Comparison of ENCODE assay signal across 19 cellular contexts in the genomic region with DNA sequence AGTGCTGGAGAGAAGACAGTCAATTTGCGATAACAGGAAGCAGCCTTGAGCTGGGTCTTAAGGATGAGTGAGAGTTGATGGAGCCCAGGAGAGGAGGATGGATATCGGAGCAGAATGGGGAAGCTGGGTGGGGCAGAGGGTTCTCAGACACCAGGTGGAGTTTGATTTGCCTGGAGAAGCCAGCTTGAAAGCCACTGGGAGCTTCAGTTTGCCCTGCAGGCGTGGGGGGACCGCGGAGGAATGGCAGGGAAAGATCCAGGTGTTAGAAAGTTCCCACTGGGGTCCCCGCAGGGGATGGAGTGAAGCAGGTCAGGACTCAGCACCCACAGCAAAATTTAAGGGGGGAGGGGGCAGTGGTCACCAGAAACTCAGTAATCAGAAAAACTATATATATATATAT. TPM values are rescaled to one million over a fixed set of nuclear protein-coding genes. Genes with fewer than 3 reads are reported as not detected.
DNase-seq lines count a peak whose midpoint lies in the region; ATAC-seq and TF ChIP-seq lines count a peak whose summit lies in the region.
"Had no signal": no experiment of that assay in that cellular context is flagged by ENCODE, and none has a peak within 500 bp of the region (broad histone marks: within the 10 kb centered on the region; RNA-seq: fewer than 3 reads in every experiment).

No MANE protein-coding gene starts in this region.

- H3K79me2 ChIP-seq in SK-N-SH (ENCODE audit: insufficient read depth) (no peaks in the 10 kb centered on the region), hepatocyte (peaks cover 24% of the 10 kb centered on the region)

- H3K27me3 ChIP-seq in BLaER1 treated with 17β-estradiol and CSF1 and Interleukin-3, amounts not matched to agents 10 nM and 100 nM, result peaks cover 0 to 61% (median 0%) of the 10 kb centered on the region in 11 experiments; a peak in 8 of 22 replicates
- H3K27me3 ChIP-seq in SK-N-SH (ENCODE audit: insufficient read depth) (peaks cover 33% of the 10 kb centered on the region), hepatocyte (no peaks in the 10 kb centered on the region), sigmoid colon (peaks cover 11 to 56% (median 12%) of the 10 kb centered on the region in 3 donors)

- H3K9me2 ChIP-seq in SK-N-SH (no peaks in the 10 kb centered on the region), hepatocyte (replicated peaks; ENCODE audit: insufficient read depth) (no peaks in the 10 kb centered on the region)

- H3K9ac ChIP-seq in BLaER1 treated with 17β-estradiol and CSF1 and Interleukin-3, amounts not matched to agents 10 nM and 100 nM, result 0 out of 22 replicates have a peak overlapping the region, but pooled peaks of 2 of the 11 experiments have one; percentile 42 to 68
- no peak overlapping the region for H3K9ac ChIP-seq in SK-N-SH

- H3K36me3 ChIP-seq in BLaER1 treated with 17β-estradiol and CSF1 and Interleukin-3, amounts not matched to agents 10 nM and 100 nM, result no peaks in the 10 kb centered on the region
- H3K36me3 ChIP-seq in SK-N-SH (replicated peaks in 1 of 2; ENCODE audit: control insufficient read depth in 1 of 2, insufficient read depth in 2 of 2, low read length in 1 of 2), result no peaks in the 10 kb centered on the region
- H3K36me3 ChIP-seq in hepatocyte (replicated peaks; ENCODE audit: insufficient read depth, low read depth), result no peaks in the 10 kb centered on the region
- H3K36me3 ChIP-seq in sigmoid colon, result no peaks in the 10 kb centered on the region
- H3K36me3 ChIP-seq: right lobe of liver had no signal

- H3K4me3 ChIP-seq in BLaER1 treated with 17β-estradiol and CSF1 and Interleukin-3, amounts not matched to agents 10 nM and 100 nM, result no peak overlapping the region
- no peak overlapping the region for H3K4me3 ChIP-seq in SK-N-SH (ENCODE audit: low read depth in 2 of 2, low read length in 1 of 2)
- no peak overlapping the region for H3K4me3 ChIP-seq in hepatocyte
- no peak overlapping the region for H3K4me3 ChIP-seq in sigmoid colon

- DNase-seq in SK-N-SH (no peak), hepatocyte (ENCODE audit: low spot score) (no peak), sigmoid colon (no peak), hepatic stellate cell (ENCODE audit: low spot score) (no peak), caudate nucleus (lab: John Stamatoyannopoulos, UW) (no peak)
- DNase-seq: activated CD4-positive, alpha-beta T cell treated with anti-CD3 and anti-CD28 coated beads for 4 hours; activated T-cell treated with anti-CD3 and anti-CD28 coated beads, Interleukin-2, amount 50 U/mL, for 1 hour; AML-193; dermis blood vessel endothelial cell; DMS53; naive B cell; NCI-H2081 treated with DMSO at 0.1 percent for 48 hours; NCI-H748 treated with DMSO at 0.1 percent for 48 hours; right lobe of liver had no signal

- peaks cover 0 to 8% (median 0%) of the 10 kb centered on the region in 11 experiments; a peak in 4 of 22 replicates for H4K20me1 ChIP-seq in BLaER1 treated with 17β-estradiol and CSF1 and Interleukin-3, amounts not matched to agents 10 nM and 100 nM
- H4K20me1 ChIP-seq in SK-N-SH (ENCODE audit: insufficient read depth) (no peaks in the 10 kb centered on the region), hepatocyte (ENCODE audit: insufficient read depth, poor library complexity, severe bottlenecking) (no peaks in the 10 kb centered on the region)

- H2AFZ ChIP-seq in SK-N-SH (ENCODE audit: low read depth) (no peak overlapping the region), hepatocyte (peak overlapping the region; percentile 7)

- peaks cover 39 to 46% (median 40%) of the 10 kb centered on the region in 10 experiments for H3K4me1 ChIP-seq in BLaER1 treated with 17β-estradiol and CSF1 and Interleukin-3, amounts not matched to agents 10 nM and 100 nM
- no peaks in the 10 kb centered on the region; a peak in 1 of 4 replicates for H3K4me1 ChIP-seq in SK-N-SH (ENCODE audit: control insufficient read depth in 1 of 2, insufficient read depth in 2 of 2, low read depth in 1 of 2, low read length in 1 of 2)
- peaks cover 16% of the 10 kb centered on the region for H3K4me1 ChIP-seq in hepatocyte (ENCODE audit: insufficient read depth)
- peaks cover 0 to 13% (median 9%) of the 10 kb centered on the region in 4 donors for H3K4me1 ChIP-seq in sigmoid colon
- H3K4me1 ChIP-seq: right lobe of liver had no signal

- WGBS in SK-N-SH (ENCODE audit: low lambda C conversion rate), result 11% methylated on average over 6 of the region's 6 CpGs
- WGBS in hepatocyte (ENCODE audit: low lambda C conversion rate, missing lambda C conversion rate), result 54% methylated on average over 6 of the region's 6 CpGs
- WGBS in sigmoid colon, 2 donors, result 43 to 64% methylated on average over 6 of the region's 6 CpGs

- POLR2A ChIA-PET in SK-N-SH (lab: Yijun Ruan, JAX), result no interaction called here

- TF ChIP-seq CTCF in SK-N-SH (IDR thresholded peaks at IDR 0.05), result no peak
- TF ChIP-seq CTCF in hepatocyte (IDR thresholded peaks at IDR 0.05; ENCODE audit: poor library complexity), result no peak
- no peak for TF ChIP-seq CTCF in sigmoid colon (IDR thresholded peaks at IDR 0.05)

- no peak for TF ChIP-seq EP300 in SK-N-SH (IDR thresholded peaks at IDR 0.05; ENCODE audit: borderline replicate concordance in 1 of 2, low read depth in 1 of 2, low read length in 1 of 2)
- TF ChIP-seq EP300 in sigmoid colon (IDR thresholded peaks at IDR 0.05), result no peak

- no peaks in the 10 kb centered on the region for H3K9me3 ChIP-seq in BLaER1 treated with 17β-estradiol and CSF1 and Interleukin-3, amounts not matched to agents 10 nM and 100 nM (replicated peaks in 1 of 11)
- H3K9me3 ChIP-seq in SK-N-SH, result no peaks in the 10 kb centered on the region
- no peaks in the 10 kb centered on the region for H3K9me3 ChIP-seq in hepatocyte (ENCODE audit: low read depth)
- no peaks in the 10 kb centered on the region for H3K9me3 ChIP-seq in sigmoid colon
- H3K9me3 ChIP-seq: right lobe of liver had no signal

- TF ChIP-seq RAD21 in SK-N-SH (IDR thresholded peaks at IDR 0.05; ENCODE audit: low read length), result no peak

- H3K27ac ChIP-seq in BLaER1 treated with 17β-estradiol and CSF1 and Interleukin-3, amounts not matched to agents 10 nM and 100 nM, result peak overlapping the region in 1 of 11 experiments; percentile 55; a peak in 3 of 22 replicates
- H3K27ac ChIP-seq in SK-N-SH (ENCODE audit: low read depth in 2 of 2, low read length in 1 of 2), result no peak overlapping the region
- H3K27ac ChIP-seq in hepatocyte, result peak overlapping the region; percentile 98
- H3K27ac ChIP-seq in sigmoid colon, result peak overlapping the region; percentile 68 to 77 (median 72)
- no peak overlapping the region for H3K27ac ChIP-seq in caudate nucleus (ENCODE audit: low read depth, low read length)

- peaks cover 17% of the 10 kb centered on the region for H3F3A ChIP-seq in SK-N-SH (replicated peaks; ENCODE audit: insufficient read depth)

- intact Hi-C loops in sigmoid colon (cut with DNase I), result no loop called here

- ATAC-seq in GM21528 (IDR thresholded peaks at IDR 0.05; ENCODE audit: low FRiP score, unreplicated experiment), result no peak
- ATAC-seq in HG02973 (IDR thresholded peaks at IDR 0.05; ENCODE audit: unreplicated experiment), result no peak

- CTCF ChIA-PET in SK-N-SH (lab: Yijun Ruan, JAX), result no interaction called here

- TF ChIP-seq POLR2A in sigmoid colon (IDR thresholded peaks at IDR 0.05), result no peak

- peak overlapping the region in 10 of 11 experiments; percentile 65 to 95 (median 87); a peak in 18 of 22 replicates for H3K4me2 ChIP-seq in BLaER1 treated with 17β-estradiol and CSF1 and Interleukin-3, amounts not matched to agents 10 nM and 100 nM
- peak overlapping the region; percentile 87; the same call in 1 of the 2 replicates for H3K4me2 ChIP-seq in SK-N-SH
- peak overlapping the region; percentile 65 for H3K4me2 ChIP-seq in hepatocyte

TF ChIP-seq in SK-N-SH, 30 proteins besides CTCF, POLR2A, EP300 and RAD21 (continues in another document):
- TF ChIP-seq EZH2phosphoT487 (IDR thresholded peaks at IDR 0.05; ENCODE audit: borderline replicate concordance, low read depth), result no peak
- TF ChIP-seq, protein P1, sequence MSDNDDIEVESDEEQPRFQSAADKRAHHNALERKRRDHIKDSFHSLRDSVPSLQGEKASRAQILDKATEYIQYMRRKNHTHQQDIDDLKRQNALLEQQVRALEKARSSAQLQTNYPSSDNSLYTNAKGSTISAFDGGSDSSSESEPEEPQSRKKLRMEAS (IDR thresholded peaks at IDR 0.05; ENCODE audit: low read depth), result no peak
- no peak for TF ChIP-seq RFX5 (IDR thresholded peaks at IDR 0.05; ENCODE audit: low read length)
- TF ChIP-seq JUND (IDR thresholded peaks at IDR 0.05), result no peak

RNA-seq across cellular contexts. Expression of gene CDC42EP5, which starts 0.9 kb away (rescaled TPM):
- polyA plus RNA-seq in SK-N-SH (2012; rRNA removed) (10.8 and 13.5 TPM in 2 replicates), hepatocyte (71.2 and 71.5 TPM in 2 replicates), sigmoid colon (100 to 1,000 TPM; 171 to 529 (median 348) TPM)
- 7.7 and 10.3 TPM in 2 replicates for polyA plus RNA-seq in SK-N-SH (2012; cell fraction: cytosol; rRNA removed)
- 6.2 and 17.8 TPM in 2 replicates for polyA plus RNA-seq in SK-N-SH (2012; cell fraction: nucleus; rRNA removed)
- total RNA-seq in hepatocyte (43.1 and 46.8 TPM in 2 replicates), sigmoid colon (10 to 100 TPM; 12.1 to 16.6 (median 13.1) TPM)
- total RNA-seq: T-helper 2 cell treated with Interferon-gamma antibody and Interleukin-4, amounts not matched to agents 100 ng/mL and 5 ng/mL, for 36 hours had no signal

RNA-seq across cellular contexts. Expression of gene LENG9, which starts 10.4 kb away (rescaled TPM):
- polyA plus RNA-seq in SK-N-SH (2012; rRNA removed) (0.20 and 0.21 TPM in 2 replicates), hepatocyte (0.59 and 1.00 TPM in 2 replicates), sigmoid colon (10 to 100 TPM in 2 of 3 donors, 1 to 10 TPM in 1; 8.1 to 14.8 (median 13.2) TPM)
- polyA plus RNA-seq in SK-N-SH (2012; cell fraction: cytosol; rRNA removed), result 0.08 and 0.18 TPM in 2 replicates
- 0.22 and 0.26 TPM in 2 replicates for polyA plus RNA-seq in SK-N-SH (2012; cell fraction: nucleus; rRNA removed)
- total RNA-seq in hepatocyte (3.1 and 7.9 TPM in 2 replicates), sigmoid colon (1 to 10 TPM; 2.5 to 7.8 (median 3.6) TPM)

RNA-seq across cellular contexts. Expression of gene LENG8, which starts 25.0 kb away (rescaled TPM):
- polyA plus RNA-seq in SK-N-SH (2012; rRNA removed) (84.0 and 89.1 TPM in 2 replicates), hepatocyte (54.0 and 69.7 TPM in 2 replicates), sigmoid colon (100 to 1,000 TPM in 1 of 3 donors, 10 to 100 TPM in 2; 13.6 to 148 (median 18.0) TPM)
- polyA plus RNA-seq in SK-N-SH (2012; cell fraction: cytosol; rRNA removed), result 7.9 and 9.7 TPM in 2 replicates
- 983 and 1,066 TPM in 2 replicates for polyA plus RNA-seq in SK-N-SH (2012; cell fraction: nucleus; rRNA removed)
- total RNA-seq in hepatocyte (36.6 and 40.9 TPM in 2 replicates), sigmoid colon (100 to 1,000 TPM in 2 of 4 donors, 10 to 100 TPM in 2; 59.1 to 286 (median 107) TPM)

RNA-seq across cellular contexts. Expression of gene LAIR2, which starts 28.6 kb away (rescaled TPM):
- polyA plus RNA-seq in SK-N-SH (2012; rRNA removed), result not detected in 2 replicates
- polyA plus RNA-seq in SK-N-SH (2012; cell fraction: cytosol; rRNA removed), result not detected in 2 replicates
- not detected in 2 replicates for polyA plus RNA-seq in SK-N-SH (2012; cell fraction: nucleus; rRNA removed)
- total RNA-seq in hepatocyte, result not detected in 2 replicates
- not detected in 2 replicates for polyA plus RNA-seq in hepatocyte
- not detected for total RNA-seq in sigmoid colon
- 1 to 10 TPM in 1 of 3 donors, not detected in 2; 1.9 TPM for polyA plus RNA-seq in sigmoid colon
- total RNA-seq: dermis blood vessel endothelial cell had no signal
- polyA plus RNA-seq: adipose tissue had no signal

RNA-seq across cellular contexts. Expression of gene TTYH1, which starts 58.7 kb away (rescaled TPM):
- 0.05 and 0.21 TPM in 2 replicates for polyA plus RNA-seq in SK-N-SH (2012; rRNA removed)
- 0.06 TPM in 1 of 2 replicates, not detected in the other for polyA plus RNA-seq in SK-N-SH (2012; cell fraction: cytosol; rRNA removed)
- polyA plus RNA-seq in SK-N-SH (2012; cell fraction: nucleus; rRNA removed), result 0.10 and 0.28 TPM in 2 replicates
- 7.0 and 7.1 TPM in 2 replicates for total RNA-seq in hepatocyte
- polyA plus RNA-seq in hepatocyte, result 11.0 and 19.3 TPM in 2 replicates
- total RNA-seq in sigmoid colon, result 1 to 10 TPM; 2.5 to 5.4 (median 3.7) TPM
- 1 to 10 TPM in 2 of 3 donors, under 1 TPM in 1; 0.23 to 2.2 (median 1.8) TPM for polyA plus RNA-seq in sigmoid colon
- total RNA-seq: dermis blood vessel endothelial cell had no signal

Comparison
In these comparisons a context has a peak if more than half of its experiments do, and no peak if none do; other contexts are left out.
1. H3K27ac ChIP-seq: peak in hepatocyte (single experiment) and sigmoid colon (4 of 4); none in SK-N-SH (0 of 2) and caudate nucleus (single experiment).
2. Peak in every context shown above with its lines, with median percentiles within 50 percentile points of each other: H3K4me2 ChIP-seq.